ENCODE assay signal across 24 cellular contexts in the genomic region with DNA sequence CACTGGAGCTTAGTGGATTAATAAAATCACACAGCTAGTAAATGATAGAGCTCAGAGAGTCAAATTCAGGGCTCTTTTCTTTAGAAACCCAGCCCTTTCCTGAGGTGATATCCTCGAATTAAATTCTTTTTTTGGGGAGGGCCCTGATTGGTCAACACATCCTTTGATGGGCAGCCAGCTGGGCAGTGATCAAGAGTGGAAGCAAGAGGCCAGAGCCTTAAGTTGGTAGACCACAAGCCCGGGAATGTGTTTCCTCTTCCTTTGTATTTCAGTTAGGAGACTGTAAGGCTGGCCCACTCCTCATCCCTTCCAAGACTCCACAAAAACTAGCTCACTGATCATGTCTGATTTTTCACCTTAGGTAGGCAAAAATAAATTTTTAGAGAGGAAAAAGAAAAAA.
"Had no signal": no experiment of that assay in that cellular context is flagged by ENCODE, and none has a peak within 500 bp of the region (broad histone marks: within the 10 kb centered on the region; RNA-seq: fewer than 3 reads in every experiment).

No MANE protein-coding gene starts in this region.

- H3K36me3 Mint-ChIP-seq: IgD-negative memory B cell had no signal

- H3K27me3 ChIP-seq: Peyer's patch had no signal

- H3K27me3 Mint-ChIP-seq: IgD-negative memory B cell had no signal

- H3K9me3 Mint-ChIP-seq: IgD-negative memory B cell had no signal

- H3K4me1 ChIP-seq: Peyer's patch had no signal

- H3K36me3 ChIP-seq: Peyer's patch had no signal

- H3K9ac ChIP-seq: KMS-11, SK-N-SH had no signal

- DNase-seq: Kasumi-1, NCI-H1048, NCI-H1105, NCI-H1417, NCI-H1436 treated with DMSO at 0.1 percent for 48 hours, NCI-H1694, NCI-H1930, NCI-H2081 treated with DMSO at 0.1 percent for 48 hours, NCI-H2171, NCI-H226, NCI-H446, NCI-H510A, NCI-H69, NCI-H774, PC-3, Peyer's patch, RPMI8226, SHP77, SK-N-SH, SW 1271 had no signal

- H3K27ac ChIP-seq: HL-60, KMS-11, Peyer's patch had no signal

- H3K27ac Mint-ChIP-seq: IgD-negative memory B cell had no signal

- ATAC-seq: K562, PC-3 had no signal

- H3K4me2 ChIP-seq: KMS-11, SK-N-SH had no signal

- H3K4me3 Mint-ChIP-seq: IgD-negative memory B cell had no signal

- H3K9me3 ChIP-seq: Peyer's patch, SK-N-SH had no signal

- H3K4me3 ChIP-seq: K562, Peyer's patch had no signal

- H3K9me2 ChIP-seq: SK-N-SH had no signal
